In genomic region chr17:78422267-78422605, GRCh38 we compare ENCODE assay signal across 13 cellular contexts. TPM values are rescaled to one million over a fixed set of nuclear protein-coding genes. Genes with fewer than 3 reads are reported as not detected.
DNase-seq lines count a peak whose midpoint lies in the region; ATAC-seq and TF ChIP-seq lines count a peak whose summit lies in the region.
"Had no signal": no experiment of that assay in that cellular context is flagged by ENCODE, and none has a peak within 500 bp of the region (broad histone marks: within the 10 kb centered on the region; RNA-seq: fewer than 3 reads in every experiment).

No MANE protein-coding gene starts in this region.

- no peak overlapping the region for H2BK5ac ChIP-seq in H9 (ENCODE audit: insufficient read length, low read length)

- CTCF ChIA-PET in A673 (lab: Charles Lee): interaction anchor here (0.6 to 2.8 kb wide), 7 partner anchors 18 to 394 kb away, joined by 3 to 11 read pairs (median 5); no protein-coding TSS in a partner anchor

- H3K9me3 Mint-ChIP-seq in H9: no peaks in the 10 kb centered on the region
- no peaks in the 10 kb centered on the region for H3K9me3 Mint-ChIP-seq in activated T-helper 17 cell treated with anti-CD3 and anti-CD28 coated beads, Interleukin-2, amount 50 U/mL, for 72 hours
- no peaks in the 10 kb centered on the region for H3K9me3 Mint-ChIP-seq in nephron

- no peaks in the 10 kb centered on the region for H3K23me2 ChIP-seq in H9 (ENCODE audit: insufficient read length, low read depth, low read length, poor library complexity, severe bottlenecking)

- TF ChIP-seq CTCF in A673 (conservative IDR thresholded peaks at IDR 0.05; ENCODE audit: low read depth, low read length) (0 out of 2 replicates have a peak, but pooled peaks have one; percentile 39), H9 (conservative IDR thresholded peaks at IDR 0.05) (peak; percentile 8; the same call in 1 of the 3 replicates), nephron (IDR thresholded peaks at IDR 0.05; ENCODE audit: unreplicated experiment in 3 of 3) (peak in 1 of 3 experiments; percentile 8)

- H2BK12ac ChIP-seq in H9 (ENCODE audit: insufficient read length, low read depth, low read length): no peak overlapping the region

- H3K23ac ChIP-seq in H9 (ENCODE audit: insufficient read length, low read depth, low read length): no peak overlapping the region

- H3K27me3 ChIP-seq in A673 (replicated peaks; ENCODE audit: insufficient read depth, low read depth, low read length, poor library complexity) (no peaks in the 10 kb centered on the region), H9 (ENCODE audit: insufficient read depth, low read length) (no peaks in the 10 kb centered on the region)

- POLR2A ChIA-PET in A673 (lab: Charles Lee; ENCODE audit: low non-redundant PET): no interaction called here

- no peak overlapping the region for H2AFZ ChIP-seq in H9 (ENCODE audit: low read length)

- no TSS peak for BruUV-seq in A673 (replicated peaks; lab: Mats Ljungman, UMichigan)

- H4K20me1 ChIP-seq in H9 (ENCODE audit: control insufficient read depth, insufficient read depth, insufficient read length): peaks cover 2% of the 10 kb centered on the region

- H3K4ac ChIP-seq in H9 (ENCODE audit: low read depth, low read length): no peak overlapping the region

- H4K5ac ChIP-seq in H9 (ENCODE audit: insufficient read length, low read depth, low read length): no peak overlapping the region

- H3K4me3 Mint-ChIP-seq in H9 (peak overlapping the region in 1 of 2 experiments; percentile 14; a peak in 1 of 5 replicates), nephron (no peak overlapping the region)
- no peak overlapping the region for H3K4me3 Mint-ChIP-seq in activated T-helper 17 cell treated with anti-CD3 and anti-CD28 coated beads, Interleukin-2, amount 50 U/mL, for 72 hours

- H4K91ac ChIP-seq in H9 (ENCODE audit: insufficient read length, low read depth, low read length): no peak overlapping the region

- H3K36me3 Mint-ChIP-seq in H9 (ENCODE audit: insufficient read depth in 1 of 3, low read depth in 3 of 3) (peaks cover 30 to 65% (median 59%) of the 10 kb centered on the region in 3 experiments), nephron (ENCODE audit: low read depth) (peaks cover 32% of the 10 kb centered on the region)
- H3K36me3 Mint-ChIP-seq in activated T-helper 17 cell treated with anti-CD3 and anti-CD28 coated beads, Interleukin-2, amount 50 U/mL, for 72 hours (ENCODE audit: low read depth): peaks cover 99% of the 10 kb centered on the region

- H3K4me1 ChIP-seq in A673 (ENCODE audit: insufficient read depth, low read length, poor library complexity, severe bottlenecking): peaks cover 16% of the 10 kb centered on the region
- no peaks in the 10 kb centered on the region for H3K4me1 ChIP-seq in H9 (ENCODE audit: insufficient read depth, low read length)

- H2AK5ac ChIP-seq in H9 (ENCODE audit: insufficient read length, low read length): no peak overlapping the region

- H2BK120ac ChIP-seq in H9 (ENCODE audit: low read depth, low read length, poor library complexity, severe bottlenecking): no peak overlapping the region

- no peak overlapping the region for H3K27ac ChIP-seq in A673 (ENCODE audit: low read depth, low read length, poor library complexity, severe bottlenecking)
- H3K27ac ChIP-seq in H9 (ENCODE audit: insufficient read length, low read depth, low read length): no peak overlapping the region
- H3K27ac ChIP-seq: HL-60, thoracic aorta had no signal

- no peak overlapping the region for H3T11ph ChIP-seq in H9 (ENCODE audit: low read length)

- H3K27me3 Mint-ChIP-seq in H9 (ENCODE audit: low read depth): no peaks in the 10 kb centered on the region
- no peaks in the 10 kb centered on the region for H3K27me3 Mint-ChIP-seq in activated T-helper 17 cell treated with anti-CD3 and anti-CD28 coated beads, Interleukin-2, amount 50 U/mL, for 72 hours
- no peaks in the 10 kb centered on the region for H3K27me3 Mint-ChIP-seq in nephron (ENCODE audit: low read depth)

- H2BK20ac ChIP-seq in H9 (ENCODE audit: low read depth, low read length, poor library complexity, severe bottlenecking): no peak overlapping the region

- H3K79me2 ChIP-seq in H9 (ENCODE audit: insufficient read depth, low read length): no peaks in the 10 kb centered on the region

- H2BK15ac ChIP-seq in H9 (ENCODE audit: low read depth, low read length): no peak overlapping the region

- H3K4me2 ChIP-seq in H9 (ENCODE audit: insufficient read depth, insufficient read length, low read length): no peak overlapping the region

- DNase-seq in A673 (ENCODE audit: low spot score): no peak
- DNase-seq in H9: no peak
- DNase-seq in left ventricle myocardium superior: no peak
- DNase-seq in HCEC 1CT: no peak
- no peak for DNase-seq in NCI-H2081 treated with DMSO at 0.1 percent for 48 hours (lab: John Stamatoyannopoulos, UW)
- DNase-seq: KG1 had no signal

- WGBS in H9 (ENCODE audit: extremely low coverage, insufficient read length, low lambda C conversion rate): no CpG with 5 or more reads among the region's 8 CpGs

- H3K4me3 ChIP-seq in A673 (ENCODE audit: low read depth, low read length, poor library complexity, severe bottlenecking): no peak overlapping the region
- H3K4me3 ChIP-seq: GM12878, skin epidermis, thoracic aorta had no signal

- intact Hi-C loops in A673 (cut with micrococcal nuclease; ENCODE audit: unreplicated experiment) (loop anchor here (2.0 to 5.0 kb wide), 3 partner anchors 61 to 170 kb away; partner anchors contain the start of gene SOCS3), left ventricle myocardium superior (cut with micrococcal nuclease) (loop anchor here (10.0 kb wide), 1 partner anchor 127 kb away; no protein-coding TSS in a partner anchor)

- H3K18ac ChIP-seq in H9 (ENCODE audit: insufficient read length, low read depth, low read length): no peak overlapping the region

- H3K79me1 ChIP-seq in H9 (ENCODE audit: insufficient read depth, low read depth, low read length, poor library complexity, severe bottlenecking): no peaks in the 10 kb centered on the region

- H3K27ac Mint-ChIP-seq in H9 (peak overlapping the region; percentile 31 to 61 (median 44); a peak in 2 of 7 replicates), nephron (peak overlapping the region; percentile 41 to 93 (median 82))
- peak overlapping the region; percentile 36 for H3K27ac Mint-ChIP-seq in activated T-helper 17 cell treated with anti-CD3 and anti-CD28 coated beads, Interleukin-2, amount 50 U/mL, for 72 hours

- H3K36me3 ChIP-seq in A673 (ENCODE audit: insufficient read depth, low read length, poor library complexity, severe bottlenecking): peaks cover 38% of the 10 kb centered on the region

- no peak for ATAC-seq in activated T-helper 17 cell treated with anti-CD3 and anti-CD28 coated beads, Interleukin-2, amount 50 U/mL, for 72 hours (replicated peaks)
- ATAC-seq in left ventricle myocardium superior (no peak), HG02763 (IDR thresholded peaks at IDR 0.05; ENCODE audit: unreplicated experiment) (no peak)

- H3K9me3 ChIP-seq in A673 (ENCODE audit: low read depth, low read length, poor library complexity, severe bottlenecking) (no peaks in the 10 kb centered on the region), H9 (ENCODE audit: control insufficient read depth, low read depth, low read length) (no peaks in the 10 kb centered on the region)
- H3K9me3 ChIP-seq: thoracic aorta had no signal

- no peak overlapping the region for H3K9ac ChIP-seq in H9 (ENCODE audit: extremely low read depth, insufficient read length, low read length)

- no peak overlapping the region for H4K8ac ChIP-seq in H9 (replicated peaks; ENCODE audit: insufficient read length, low read depth, low read length)

- no peak overlapping the region for H3K56ac ChIP-seq in H9 (ENCODE audit: insufficient read length, low read depth, low read length)

- H3K4me1 Mint-ChIP-seq in H9: peaks cover 5 to 10% of the 10 kb centered on the region in 2 experiments
- H3K4me1 Mint-ChIP-seq in activated T-helper 17 cell treated with anti-CD3 and anti-CD28 coated beads, Interleukin-2, amount 50 U/mL, for 72 hours: peaks cover 24% of the 10 kb centered on the region
- peaks cover 21% of the 10 kb centered on the region for H3K4me1 Mint-ChIP-seq in nephron

- H3K14ac ChIP-seq in H9 (ENCODE audit: insufficient read depth, low read length): no peak overlapping the region

RNA-seq across cellular contexts. Expression of gene PGS1, which starts 43.8 kb away (rescaled TPM):
- total RNA-seq in A673 (2021): 42.5 and 44.2 TPM in 2 replicates
- 41.8 and 45.7 TPM in 2 replicates for total RNA-seq in H9 (2021)
- total RNA-seq in activated T-helper 17 cell treated with anti-CD3 and anti-CD28 coated beads, Interleukin-2, amount 50 U/mL, for 72 hours: 100 to 1,000 TPM in 1 of 2 donors, 10 to 100 TPM in 1; 76.1 to 101 TPM
- 18.3 TPM for total RNA-seq in left ventricle myocardium superior
